21 cellular contexts compared by ENCODE assay signal in genomic region chr4:183424109-183424751, GRCh38. TPM values are rescaled to one million over a fixed set of nuclear protein-coding genes. Genes with fewer than 3 reads are reported as not detected.
DNase-seq lines count a peak whose midpoint lies in the region; ATAC-seq, FAIRE-seq and TF ChIP-seq lines count a peak whose summit lies in the region.
"Had no signal": no experiment of that assay in that cellular context is flagged by ENCODE, and none has a peak within 500 bp of the region (broad histone marks: within the 10 kb centered on the region; RNA-seq: fewer than 3 reads in every experiment).

No MANE protein-coding gene starts in this region.

- H2AFZ ChIP-seq in PC-9: no peak overlapping the region
- H2AFZ ChIP-seq in keratinocyte (ENCODE audit: control insufficient read depth, low read length): no peak overlapping the region

- H3K9ac ChIP-seq in keratinocyte (ENCODE audit: control insufficient read depth, extremely low read depth, insufficient read depth, low read length): no peak overlapping the region
- H3K9ac ChIP-seq: SK-N-SH had no signal

- H3K4me2 ChIP-seq in PC-9 (peak overlapping the region; percentile 39), keratinocyte (ENCODE audit: control insufficient read depth, extremely low read depth, insufficient read depth, low read depth, low read length) (peak overlapping the region; percentile 25)
- H3K4me2 ChIP-seq: SK-N-SH had no signal

- 81 to 88% methylated on average over 5 of the region's 5 CpGs for WGBS in testis, 2 donors

- no peak overlapping the region for H3K4me3 Mint-ChIP-seq in stimulated activated naive CD8-positive, alpha-beta T cell treated with anti-CD3 and anti-CD28 coated beads, Interleukin-15, amount 100 ng/mL, for 72 hours
- no peak overlapping the region for H3K4me3 Mint-ChIP-seq in CD8-positive, alpha-beta memory T cell
- H3K4me3 Mint-ChIP-seq: activated B cell treated with CpG ODN at 0.5 μM for 24 hours; activated CD8-positive, alpha-beta T cell treated with anti-CD3 and anti-CD28 coated beads for 36 hours; activated naive CD4-positive, alpha-beta T cell treated with anti-CD3 and anti-CD28 coated beads, Interleukin-2, amount 10 ng/mL, durations not matched to agents 7 days and 5 days; activated T-cell treated with anti-CD3 and anti-CD28 coated beads, Interleukin-2, amount 50 U/mL, for 4 hours; CD14-positive monocyte; nephron progenitor cell had no signal

- CTCF ChIA-PET in PC-9 (lab: Charles Lee): no interaction called here
- CTCF ChIA-PET in CD8-positive, alpha-beta memory T cell (lab: Charles Lee): no interaction called here

- no peaks in the 10 kb centered on the region for H3K27me3 ChIP-seq in PC-9 (ENCODE audit: insufficient read depth, low read depth)
- no peaks in the 10 kb centered on the region for H3K27me3 ChIP-seq in keratinocyte (ENCODE audit: control insufficient read depth, extremely low read depth, insufficient read depth, low read length)
- no peaks in the 10 kb centered on the region for H3K27me3 ChIP-seq in upper lobe of right lung
- H3K27me3 ChIP-seq in testis: no peaks in the 10 kb centered on the region
- H3K27me3 ChIP-seq in CD8-positive, alpha-beta memory T cell (ENCODE audit: insufficient read depth, low read length, poor library complexity, severe bottlenecking): no peaks in the 10 kb centered on the region
- no peaks in the 10 kb centered on the region for H3K27me3 ChIP-seq in vagina
- H3K27me3 ChIP-seq: heart left ventricle had no signal

- H3K27ac Mint-ChIP-seq in stimulated activated naive CD8-positive, alpha-beta T cell treated with anti-CD3 and anti-CD28 coated beads, Interleukin-15, amount 100 ng/mL, for 72 hours: peak overlapping the region; percentile 23 to 40
- H3K27ac Mint-ChIP-seq in CD8-positive, alpha-beta memory T cell: peak overlapping the region in 2 of 8 donors; percentile 52 to 81
- H3K27ac Mint-ChIP-seq: activated B cell treated with CpG ODN at 0.5 μM for 24 hours; activated CD8-positive, alpha-beta T cell treated with anti-CD3 and anti-CD28 coated beads for 36 hours; activated naive CD4-positive, alpha-beta T cell treated with anti-CD3 and anti-CD28 coated beads, Interleukin-2, amount 10 ng/mL, durations not matched to agents 7 days and 5 days; CD14-positive monocyte; nephron progenitor cell had no signal

- no peaks in the 10 kb centered on the region for H3K36me3 Mint-ChIP-seq in CD8-positive, alpha-beta memory T cell
- H3K36me3 Mint-ChIP-seq: activated naive CD4-positive, alpha-beta T cell treated with anti-CD3 and anti-CD28 coated beads, Interleukin-2, amount 10 ng/mL, durations not matched to agents 7 days and 5 days; CD14-positive monocyte had no signal

- H3K27me3 Mint-ChIP-seq in stimulated activated naive CD8-positive, alpha-beta T cell treated with anti-CD3 and anti-CD28 coated beads, Interleukin-15, amount 100 ng/mL, for 72 hours: no peaks in the 10 kb centered on the region
- H3K27me3 Mint-ChIP-seq in CD8-positive, alpha-beta memory T cell: no peaks in the 10 kb centered on the region
- H3K27me3 Mint-ChIP-seq: activated CD8-positive, alpha-beta T cell treated with anti-CD3 and anti-CD28 coated beads for 36 hours had no signal

- DNase-seq in stimulated activated naive CD8-positive, alpha-beta T cell treated with anti-CD3 and anti-CD28 coated beads, Interleukin-15, amount 100 ng/mL, for 72 hours: no peak
- DNase-seq in stimulated activated naive CD8-positive, alpha-beta T cell treated with anti-CD3 and anti-CD28 coated beads, Interleukin-15, Interleukin-2, amounts not matched to agents 100 U/mL and 50 U/mL, for 24 hours: no peak
- peak; percentile 43 to 52 for DNase-seq in PC-9
- no peak for DNase-seq in keratinocyte (ENCODE audit: low read depth, low spot score)
- no peak for DNase-seq in upper lobe of right lung
- DNase-seq in testis: no peak
- no peak for DNase-seq in CD8-positive, alpha-beta memory T cell
- no peak for DNase-seq in vagina (ENCODE audit: extremely low spot score in 2 of 2)
- DNase-seq: activated B cell treated with CpG ODN at 0.5 μM for 24 hours; activated CD8-positive, alpha-beta T cell treated with anti-CD3 and anti-CD28 coated beads for 36 hours; activated naive CD4-positive, alpha-beta T cell treated with anti-CD3 and anti-CD28 coated beads, Interleukin-2, amount 10 ng/mL, durations not matched to agents 7 days and 5 days; activated T-cell treated with anti-CD3 and anti-CD28 coated beads, Interleukin-2, amount 50 U/mL, for 4 hours; anterior cingulate cortex; DMS 273 treated with DMSO at 0.1 percent for 48 hours; heart left ventricle; left ventricle myocardium superior; NCI-H2081 treated with DMSO at 0.1 percent for 48 hours; nephron progenitor cell; SK-N-SH had no signal

- H4K20me1 ChIP-seq in PC-9 (ENCODE audit: insufficient read depth): no peaks in the 10 kb centered on the region
- no peaks in the 10 kb centered on the region for H4K20me1 ChIP-seq in keratinocyte (ENCODE audit: control insufficient read depth, extremely low read depth, insufficient read depth, low read length)

- H3K27ac ChIP-seq in PC-9: peak overlapping the region; percentile 55; the same call in 1 of the 2 replicates
- no peak overlapping the region for H3K27ac ChIP-seq in keratinocyte (ENCODE audit: control insufficient read depth, insufficient read depth, low read length)
- H3K27ac ChIP-seq in upper lobe of right lung: no peak overlapping the region
- no peak overlapping the region for H3K27ac ChIP-seq in testis
- H3K27ac ChIP-seq in CD8-positive, alpha-beta memory T cell (ENCODE audit: low read depth, low read length): no peak overlapping the region
- no peak overlapping the region for H3K27ac ChIP-seq in vagina
- H3K27ac ChIP-seq: heart left ventricle had no signal

- ATAC-seq in stimulated activated naive CD8-positive, alpha-beta T cell treated with anti-CD3 and anti-CD28 coated beads, Interleukin-15, amount 100 ng/mL, for 72 hours: no peak
- ATAC-seq in stimulated activated naive CD8-positive, alpha-beta T cell treated with anti-CD3 and anti-CD28 coated beads, Interleukin-15, Interleukin-2, amounts not matched to agents 100 U/mL and 50 U/mL, for 24 hours: no peak
- ATAC-seq in upper lobe of right lung: peak; percentile 68
- ATAC-seq: activated CD8-positive, alpha-beta T cell treated with anti-CD3 and anti-CD28 coated beads for 36 hours; activated T-cell treated with anti-CD3 and anti-CD28 coated beads, Interleukin-2, amount 50 U/mL, for 4 hours; heart left ventricle; left ventricle myocardium superior; sciatic nerve had no signal

- H3K9me3 ChIP-seq in PC-9 (ENCODE audit: insufficient read depth, low read depth) (no peaks in the 10 kb centered on the region), keratinocyte (ENCODE audit: control insufficient read depth, low read depth, low read length) (no peaks in the 10 kb centered on the region), upper lobe of right lung (no peaks in the 10 kb centered on the region), testis (no peaks in the 10 kb centered on the region), vagina (no peaks in the 10 kb centered on the region)
- no peaks in the 10 kb centered on the region for H3K9me3 ChIP-seq in CD8-positive, alpha-beta memory T cell (ENCODE audit: low read length)
- H3K9me3 ChIP-seq: heart left ventricle, SK-N-SH had no signal

- H3K9me1 ChIP-seq in keratinocyte (ENCODE audit: control insufficient read depth, extremely low read depth, insufficient read depth, low read length): no peaks in the 10 kb centered on the region

- no peaks in the 10 kb centered on the region for H3K9me3 Mint-ChIP-seq in stimulated activated naive CD8-positive, alpha-beta T cell treated with anti-CD3 and anti-CD28 coated beads, Interleukin-15, amount 100 ng/mL, for 72 hours
- peaks cover 0 to 2% (median 0%) of the 10 kb centered on the region in 5 donors for H3K9me3 Mint-ChIP-seq in CD8-positive, alpha-beta memory T cell
- H3K9me3 Mint-ChIP-seq: activated B cell treated with CpG ODN at 0.5 μM for 24 hours; activated CD8-positive, alpha-beta T cell treated with anti-CD3 and anti-CD28 coated beads for 36 hours; activated naive CD4-positive, alpha-beta T cell treated with anti-CD3 and anti-CD28 coated beads, Interleukin-2, amount 10 ng/mL, durations not matched to agents 7 days and 5 days; activated T-cell treated with anti-CD3 and anti-CD28 coated beads, Interleukin-2, amount 50 U/mL, for 4 hours; nephron progenitor cell had no signal

- H3K79me2 ChIP-seq in PC-9 (ENCODE audit: low read depth) (no peaks in the 10 kb centered on the region), keratinocyte (ENCODE audit: control insufficient read depth, insufficient read depth, low read length) (no peaks in the 10 kb centered on the region)

- H3F3A ChIP-seq in PC-9 (ENCODE audit: insufficient read depth, low read depth): peaks cover 25% of the 10 kb centered on the region

- no peaks in the 10 kb centered on the region for H3K9me2 ChIP-seq in PC-9 (ENCODE audit: insufficient read depth)
- H3K9me2 ChIP-seq: SK-N-SH had no signal

- POLR2A ChIA-PET in PC-9 (lab: Charles Lee; ENCODE audit: unreplicated experiment): no interaction called here
- POLR2A ChIA-PET in CD8-positive, alpha-beta memory T cell (lab: Charles Lee): interaction anchor here (0.6 kb wide), 1 partner anchor 495 kb away, joined by 3 read pairs; no protein-coding TSS in a partner anchor

- TF ChIP-seq POLR2A in testis (IDR thresholded peaks at IDR 0.05): no peak
- TF ChIP-seq POLR2A in vagina (IDR thresholded peaks at IDR 0.05): no peak

- H3K36me3 ChIP-seq in PC-9 (ENCODE audit: low read depth): no peaks in the 10 kb centered on the region
- H3K36me3 ChIP-seq in keratinocyte (ENCODE audit: control insufficient read depth in 2 of 2, extremely low read depth in 1 of 2, insufficient read depth in 2 of 2, low read length in 2 of 2): no peaks in the 10 kb centered on the region
- H3K36me3 ChIP-seq in upper lobe of right lung: no peaks in the 10 kb centered on the region
- H3K36me3 ChIP-seq in testis (ENCODE audit: low read depth, missing control alignments): no peaks in the 10 kb centered on the region
- no peaks in the 10 kb centered on the region for H3K36me3 ChIP-seq in CD8-positive, alpha-beta memory T cell (ENCODE audit: insufficient read depth, low read length)
- no peaks in the 10 kb centered on the region for H3K36me3 ChIP-seq in vagina
- H3K36me3 ChIP-seq: heart left ventricle had no signal

- no peak for TF ChIP-seq CTCF in PC-9 (conservative IDR thresholded peaks at IDR 0.05)
- TF ChIP-seq CTCF in keratinocyte (optimal IDR thresholded peaks at IDR 0.05 in 1 of 3, IDR thresholded peaks at IDR 0.05 in 1 of 3, conservative IDR thresholded peaks at IDR 0.05 in 1 of 3; ENCODE audit: extremely low read depth in 1 of 3, insufficient read depth in 2 of 3, low read length in 3 of 3): no peak
- no peak for TF ChIP-seq CTCF in upper lobe of right lung (IDR thresholded peaks at IDR 0.05)
- no peak for TF ChIP-seq CTCF in testis (IDR thresholded peaks at IDR 0.05)
- no peak for TF ChIP-seq CTCF in vagina (IDR thresholded peaks at IDR 0.05)

- peaks cover 30% of the 10 kb centered on the region for H3K4me1 ChIP-seq in PC-9 (replicated peaks; ENCODE audit: insufficient read depth)
- peaks cover 13% of the 10 kb centered on the region for H3K4me1 ChIP-seq in keratinocyte (ENCODE audit: control insufficient read depth, extremely low read depth, insufficient read depth, low read length)
- H3K4me1 ChIP-seq in upper lobe of right lung: no peaks in the 10 kb centered on the region
- H3K4me1 ChIP-seq in testis: no peaks in the 10 kb centered on the region
- H3K4me1 ChIP-seq in CD8-positive, alpha-beta memory T cell (ENCODE audit: insufficient read depth, low read length): peaks cover 5% of the 10 kb centered on the region
- H3K4me1 ChIP-seq in vagina: no peaks in the 10 kb centered on the region
- H3K4me1 ChIP-seq: heart left ventricle had no signal

- FAIRE-seq in keratinocyte (lab: Jason Lieb, UNC): no peak

- no TSS peak for BruUV-seq in PC-9 (replicated peaks; lab: Mats Ljungman, UMichigan)

- dilution Hi-C loops in keratinocyte (cut with MboI; ENCODE audit: extremely low pct_ligation_motif_present, low sequenced_read_pairs): no loop called here

- intact Hi-C loops in PC-9 (cut with micrococcal nuclease; ENCODE audit: unreplicated experiment) (no loop called here), upper lobe of right lung (cut with DNase I) (no loop called here), testis (cut with DNase I; ENCODE audit: low total_unique reads) (no loop called here), vagina (cut with DNase I) (no loop called here)

- H3K4me3 ChIP-seq in PC-9: no peak overlapping the region
- H3K4me3 ChIP-seq in keratinocyte (ENCODE audit: control insufficient read depth in 2 of 3, extremely low read depth in 1 of 3, insufficient read depth in 2 of 3, low read depth in 1 of 3, low read length in 3 of 3): no peak overlapping the region
- H3K4me3 ChIP-seq in upper lobe of right lung: no peak overlapping the region
- H3K4me3 ChIP-seq in testis: no peak overlapping the region
- no peak overlapping the region for H3K4me3 ChIP-seq in CD8-positive, alpha-beta memory T cell (ENCODE audit: low read length)
- H3K4me3 ChIP-seq in vagina: no peak overlapping the region
- H3K4me3 ChIP-seq: heart left ventricle had no signal

- H3K4me1 Mint-ChIP-seq in stimulated activated naive CD8-positive, alpha-beta T cell treated with anti-CD3 and anti-CD28 coated beads, Interleukin-15, amount 100 ng/mL, for 72 hours: peaks cover 7% of the 10 kb centered on the region
- H3K4me1 Mint-ChIP-seq in CD8-positive, alpha-beta memory T cell: peaks cover 3 to 9% (median 8%) of the 10 kb centered on the region in 3 donors
- H3K4me1 Mint-ChIP-seq: activated B cell treated with CpG ODN at 0.5 μM for 24 hours, CD14-positive monocyte had no signal

RNA-seq across cellular contexts. Expression of gene CDKN2AIP, which starts 20.2 kb away (rescaled TPM):
- total RNA-seq in PC-9 (2021): 7.7 and 8.7 TPM in 2 replicates
- 10.3 to 13.6 TPM (median 10.3 TPM) in 3 replicates for polyA plus RNA-seq in keratinocyte
- 14.8 TPM for polyA plus RNA-seq in keratinocyte (2011; ENCODE audit: low read depth)
- 4.7 and 10.2 TPM in 2 replicates for polyA plus RNA-seq in keratinocyte (2011; cell fraction: cytosol; rRNA removed)
- 10.6 and 11.0 TPM in 2 replicates for polyA plus RNA-seq in keratinocyte (2011; cell fraction: nucleus; rRNA removed)
- 8.7 and 14.5 TPM in 2 replicates for polyA plus RNA-seq in keratinocyte (2012; ENCODE audit: low replicate concordance)
- polyA minus RNA-seq in keratinocyte: 3.6 to 10.2 TPM (median 7.2 TPM) in 3 replicates
- 6.9 TPM for polyA minus RNA-seq in keratinocyte (2011; cell fraction: cytosol; rRNA and poly(A)+ RNA removed)
- polyA minus RNA-seq in keratinocyte (2011; cell fraction: nucleus; rRNA and poly(A)+ RNA removed): 7.7 and 14.0 TPM in 2 replicates
- 16.7 TPM for total RNA-seq in upper lobe of right lung
- total RNA-seq in testis: 10 to 100 TPM; 37.4 to 38.7 TPM
- polyA plus RNA-seq in testis (ENCODE audit: insufficient read depth, low read depth, low replicate concordance): 32.7 TPM
- total RNA-seq in CD8-positive, alpha-beta memory T cell: 10 to 100 TPM; 29.4 to 30.1 TPM
- 35.3 TPM for polyA plus RNA-seq in CD8-positive, alpha-beta memory T cell
- 15.0 TPM for total RNA-seq in vagina

Comparison
In these comparisons a context has a peak if more than half of its experiments do, and no peak if none do; other contexts are left out.
1. DNase-seq: peak in PC-9 (2 of 2); none in stimulated activated naive CD8-positive, alpha-beta T cell treated with anti-CD3 and anti-CD28 coated beads, Interleukin-15, amount 100 ng/mL, for 72 hours (0 of 2), stimulated activated naive CD8-positive, alpha-beta T cell treated with anti-CD3 and anti-CD28 coated beads, Interleukin-15, Interleukin-2, amounts not matched to agents 100 U/mL and 50 U/mL, for 24 hours (single experiment), keratinocyte (single experiment), upper lobe of right lung (single experiment), testis (single experiment), CD8-positive, alpha-beta memory T cell (0 of 5) and vagina (0 of 2).